23 cellular contexts compared by ENCODE assay signal in genomic region chr6:142401838-142402237, GRCh38.
DNase-seq lines count a peak whose midpoint lies in the region; ATAC-seq and TF ChIP-seq lines count a peak whose summit lies in the region.
"Had no signal": no experiment of that assay in that cellular context is flagged by ENCODE, and none has a peak within 500 bp of the region (broad histone marks: within the 10 kb centered on the region; RNA-seq: fewer than 3 reads in every experiment).

No MANE protein-coding gene starts in this region.

- POLR2A ChIA-PET in HEK293 (lab: Yijun Ruan, JAX), result no interaction called here
- POLR2A ChIA-PET in Panc1 (lab: Charles Lee), result no interaction called here

- intact Hi-C loops in Panc1 (cut with micrococcal nuclease; ENCODE audit: unreplicated experiment), result loop anchor here (1.0 kb wide), 1 partner anchor 146 kb away; no protein-coding TSS in a partner anchor

- CTCF ChIA-PET in HEK293 (lab: Yijun Ruan, JAX) (interaction anchor here (0.5 kb wide), 1 partner anchor 369 kb away, joined by 3 read pairs; no protein-coding TSS in a partner anchor), Panc1 (lab: Charles Lee) (no interaction called here)

- peaks cover 10% of the 10 kb centered on the region for H3K4me1 Mint-ChIP-seq in chondrocyte (ENCODE audit: low read depth)
- H3K4me1 Mint-ChIP-seq: CD14-positive monocyte; CD4-positive, CD25-positive, alpha-beta regulatory T cell; CD8-positive, alpha-beta memory T cell had no signal

- DNase-seq in Panc1 (ENCODE audit: low read depth, low spot score) (no peak), chondrocyte (ENCODE audit: low spot score) (no peak), dermis blood vessel endothelial cell (no peak), NCI-H226 (no peak)
- DNase-seq: 8988T; ACHN; BE2C; C1 segment of cervical spinal cord; CD4-positive, alpha-beta memory T cell; CD4-positive, CD25-positive, alpha-beta regulatory T cell; CD8-positive, alpha-beta memory T cell; COR-L47; DMS 273 treated with DMSO at 0.1 percent for 48 hours; DMS153; DMS53; DMS79; DND-41; EL; GDM1 had no signal

- peak overlapping the region; percentile 14 for H3K27ac Mint-ChIP-seq in chondrocyte (ENCODE audit: unreplicated experiment)
- H3K27ac Mint-ChIP-seq: CD14-positive monocyte; CD4-positive, CD25-positive, alpha-beta regulatory T cell; CD8-positive, alpha-beta memory T cell had no signal

- H3K27me3 ChIP-seq in Panc1 (ENCODE audit: control insufficient read depth, insufficient read depth, low read length), result no peaks in the 10 kb centered on the region
- H3K27me3 ChIP-seq: BE2C, BLaER1 had no signal

- no peaks in the 10 kb centered on the region for H3K36me3 ChIP-seq in HEK293 (ENCODE audit: control insufficient read depth in 2 of 2, insufficient read depth in 1 of 2, low read length in 2 of 2)
- H3K36me3 ChIP-seq in Panc1 (ENCODE audit: control insufficient read depth, insufficient read depth, low read length), result peaks cover 75% of the 10 kb centered on the region
- H3K36me3 ChIP-seq: BE2C, BLaER1 had no signal

- H3K27ac ChIP-seq in HEK293 (ENCODE audit: extremely low read depth, low read depth, low read length) (no peak overlapping the region), Panc1 (ENCODE audit: low read length) (peak overlapping the region; percentile 40; the same call in 1 of the 2 replicates)
- H3K27ac ChIP-seq: BLaER1 had no signal

- TF ChIP-seq CTCF in HEK293 (tag by site-specific recombination; IDR thresholded peaks at IDR 0.05), result no peak
- no peak for TF ChIP-seq CTCF in Panc1 (IDR thresholded peaks at IDR 0.05)
- TF ChIP-seq CTCF in chondrocyte (IDR thresholded peaks at IDR 0.05), result no peak

- H3K36me3 Mint-ChIP-seq in chondrocyte (ENCODE audit: low read depth), result no peaks in the 10 kb centered on the region
- H3K36me3 Mint-ChIP-seq: CD14-positive monocyte; CD4-positive, alpha-beta memory T cell; CD4-positive, CD25-positive, alpha-beta regulatory T cell; CD8-positive, alpha-beta memory T cell had no signal

- H3K9me3 Mint-ChIP-seq in chondrocyte (ENCODE audit: low read depth), result no peaks in the 10 kb centered on the region
- H3K9me3 Mint-ChIP-seq: CD14-positive monocyte; CD8-positive, alpha-beta memory T cell had no signal

- BruUV-seq in Panc1 (replicated peaks; lab: Mats Ljungman, UMichigan), result TSS peak; percentile 40

- in situ Hi-C loops in Panc1 (cut with HindIII; ENCODE audit: low pct_unique_long_range_greater_than_20kb, low sequenced_read_pairs), result no loop called here

- H3K4me3 ChIP-seq in HEK293 (ENCODE audit: low read depth, low read length) (no peak overlapping the region), Panc1 (ENCODE audit: low read depth in 2 of 2, low read length in 2 of 2) (no peak overlapping the region)
- H3K4me3 ChIP-seq: BLaER1, GM12878 had no signal

- no peak for ATAC-seq in Panc1
- ATAC-seq: GM12878 had no signal

- no peaks in the 10 kb centered on the region for H3K27me3 Mint-ChIP-seq in chondrocyte (ENCODE audit: low read depth)

- H3K9me3 ChIP-seq in HEK293 (ENCODE audit: control insufficient read depth, insufficient read depth, low read depth, low read length) (no peaks in the 10 kb centered on the region), Panc1 (ENCODE audit: control insufficient read depth, insufficient read depth, low read depth, low read length) (no peaks in the 10 kb centered on the region)
- H3K9me3 ChIP-seq: BE2C, BLaER1 had no signal

- H3K4me1 ChIP-seq in HEK293 (ENCODE audit: control insufficient read depth, insufficient read depth, low read length) (peaks cover 11% of the 10 kb centered on the region), Panc1 (ENCODE audit: control insufficient read depth, insufficient read depth, low read length) (no peaks in the 10 kb centered on the region; the same call in 1 of the 2 replicates)
- H3K4me1 ChIP-seq: BE2C, BLaER1 had no signal

- H3K4me3 Mint-ChIP-seq in chondrocyte (ENCODE audit: unreplicated experiment), result no peak overlapping the region
- H3K4me3 Mint-ChIP-seq: CD14-positive monocyte; CD4-positive, alpha-beta memory T cell; CD4-positive, CD25-positive, alpha-beta regulatory T cell; CD8-positive, alpha-beta memory T cell had no signal

TF ChIP-seq in HEK293, 187 proteins besides CTCF, POLR2A, EP300 and RAD21:
- TF ChIP-seq ZNF629 (tag by site-specific recombination; IDR thresholded peaks at IDR 0.05) (no peak), ZSCAN23 (tag by site-specific recombination; IDR thresholded peaks at IDR 0.05) (no peak), SCRT1 (tag by site-specific recombination; IDR thresholded peaks at IDR 0.05; ENCODE audit: borderline replicate concordance) (peak; percentile 60), ZBTB7A (tag by site-specific recombination; IDR thresholded peaks at IDR 0.05; ENCODE audit: low read depth) (no peak), ZNF302 (tag by site-specific recombination; IDR thresholded peaks at IDR 0.05; ENCODE audit: low read depth) (no peak), ZNF701 (tag by site-specific recombination; IDR thresholded peaks at IDR 0.05) (no peak), KLF7 (tag by site-specific recombination; IDR thresholded peaks at IDR 0.05; ENCODE audit: borderline replicate concordance) (no peak), SCRT2 (tag by site-specific recombination; IDR thresholded peaks at IDR 0.05) (peak; percentile 74), ZNF501 (tag by site-specific recombination; IDR thresholded peaks at IDR 0.05) (no peak), ZNF175 (tag by site-specific recombination; IDR thresholded peaks at IDR 0.05) (no peak), SP3 (tag by site-specific recombination; IDR thresholded peaks at IDR 0.05) (no peak)
TF ChIP-seq in HEK293: peak in this region for 2.
